Comparison of ENCODE assay signal across 8 cellular contexts in genomic region chr9:93064392-93065124, GRCh38. TPM values are rescaled to one million over a fixed set of nuclear protein-coding genes. Genes with fewer than 3 reads are reported as not detected.
A peak's percentile ranks its signal among the peaks of the same experiment; 100 is the strongest.
DNase-seq lines count a peak whose midpoint lies in the region; ATAC-seq and TF ChIP-seq lines count a peak whose summit lies in the region.

No MANE protein-coding gene starts in this region.

- peak overlapping the region in 1 of 10 donors; percentile 45 for H3K27ac ChIP-seq in heart right ventricle

- TF ChIP-seq CTCF in NB4 (IDR thresholded peaks at IDR 0.05; ENCODE audit: low read depth, low read length) (no peak), heart right ventricle (IDR thresholded peaks at IDR 0.05) (no peak)

- intact Hi-C loops in heart right ventricle (cut with DNase I) = loop anchor here in 1 of 10 donors (10.0 kb wide), 1 partner anchor 60 kb away; no protein-coding TSS in a partner anchor

- H3K4me1 ChIP-seq in heart right ventricle = peaks cover 0 to 65% (median 6%) of the 10 kb centered on the region in 9 donors

- ATAC-seq in GM18498 (IDR thresholded peaks at IDR 0.05; ENCODE audit: unreplicated experiment) (peak; percentile 94), HG02588 (IDR thresholded peaks at IDR 0.05; ENCODE audit: unreplicated experiment) (peak; percentile 88), heart right ventricle (peak in 7 of 8 donors; percentile 32 to 59 (median 37))

- WGBS in heart right ventricle, 2 donors = 73 to 77% methylated on average over 12 of the region's 12 CpGs

- H3K9me3 ChIP-seq in heart right ventricle = peaks cover 0 to 3% (median 0%) of the 10 kb centered on the region in 11 donors

- no peaks in the 10 kb centered on the region for H3K36me3 ChIP-seq in heart right ventricle

- peak; percentile 26 for TF ChIP-seq POLR2A in NB4 (IDR thresholded peaks at IDR 0.05; ENCODE audit: extremely low read depth, insufficient read length)

- peak overlapping the region; percentile 9 for H3K4me3 ChIP-seq in NB4 (ENCODE audit: low read depth, low read length)
- no peak overlapping the region for H3K4me3 ChIP-seq in heart right ventricle

- H3K27me3 ChIP-seq in heart right ventricle = peaks cover 0 to 7% (median 0%) of the 10 kb centered on the region in 7 donors

- DNase-seq in NB4 (ENCODE audit: low read depth) (peak; percentile 98), heart right ventricle (no peak), occipital lobe (lab: John Stamatoyannopoulos, UW) (no peak), 8988T (no peak)
- DNase-seq in activated CD4-positive, alpha-beta T cell treated with anti-CD3 and anti-CD28 coated beads, Interleukin-2, amount 50 U/mL, for 48 hours = peak; percentile 86 to 91
- DNase-seq in stimulated activated CD8-positive, alpha-beta memory T cell treated with anti-CD3 and anti-CD28 coated beads, Interleukin-15, amount 100 ng/mL, for 4 hours (ENCODE audit: low read depth in 2 of 2) = peak; percentile 70 to 77

RNA-seq across cellular contexts. Expression of gene SUSD3, which starts 6.1 kb away (rescaled TPM):
- total RNA-seq in heart right ventricle (1 to 10 TPM in 3 of 10 donors, under 1 TPM in 6, not detected in 1; 0.40 to 2.1 (median 0.79) TPM), occipital lobe (1.6 TPM)
- polyA plus RNA-seq in heart right ventricle = under 1 TPM; 0.74 to 0.88 TPM

RNA-seq across cellular contexts. Expression of gene CARD19, which starts 31.5 kb away (rescaled TPM):
- 10 to 100 TPM; 22.3 to 33.7 (median 25.9) TPM for total RNA-seq in heart right ventricle
- polyA plus RNA-seq in heart right ventricle = 10 to 100 TPM; 41.9 to 47.3 TPM
- total RNA-seq in occipital lobe = 15.3 TPM

Comparison
In these comparisons a context has a peak if more than half of its experiments do, and no peak if none do; other contexts are left out.
1. ATAC-seq: peak in every context shown above with its lines; median percentile 94 in GM18498; 88 in HG02588; 37 in heart right ventricle.
2. DNase-seq: peak in NB4 (single experiment), activated CD4-positive, alpha-beta T cell treated with anti-CD3 and anti-CD28 coated beads, Interleukin-2, amount 50 U/mL, for 48 hours (2 of 2) and stimulated activated CD8-positive, alpha-beta memory T cell treated with anti-CD3 and anti-CD28 coated beads, Interleukin-15, amount 100 ng/mL, for 4 hours (2 of 2); none in heart right ventricle (0 of 2), occipital lobe (single experiment) and 8988T (single experiment).